16 cellular contexts compared by ENCODE assay signal in genomic region chr22:33812578-33812977, GRCh38.
A peak's percentile ranks its signal among the peaks of the same experiment; 100 is the strongest.
DNase-seq lines count a peak whose midpoint lies in the region; ATAC-seq and TF ChIP-seq lines count a peak whose summit lies in the region.
"Had no signal": no experiment of that assay in that cellular context is flagged by ENCODE, and none has a peak within 500 bp of the region (broad histone marks: within the 10 kb centered on the region; RNA-seq: fewer than 3 reads in every experiment).

No MANE protein-coding gene starts in this region.

- TF ChIP-seq CTCF in IMR-90 (conservative IDR thresholded peaks at IDR 0.05; ENCODE audit: low read depth, low read length) (no peak), ascending aorta (IDR thresholded peaks at IDR 0.05) (no peak), mesothelial cell of epicardium (IDR thresholded peaks at IDR 0.05; ENCODE audit: unreplicated experiment) (no peak), smooth muscle cell (IDR thresholded peaks at IDR 0.05; ENCODE audit: borderline replicate concordance, insufficient read depth, poor library complexity, severe bottlenecking) (no peak)

- no peak overlapping the region for H3K9ac ChIP-seq in IMR-90 (ENCODE audit: low read depth, low read length)
- no peak overlapping the region for H3K9ac ChIP-seq in smooth muscle cell (ENCODE audit: low read depth)

- peaks cover 2% of the 10 kb centered on the region for H3K36me3 Mint-ChIP-seq in mesothelial cell of epicardium

- 100% methylated on average over 1 of the region's 4 CpGs; no CpG with 5 or more reads in 1 of the 2 experiments for WGBS in IMR-90 (ENCODE audit: extremely low coverage in 2 of 2, insufficient read length in 1 of 2), 2 experiments
- WGBS in smooth muscle cell (ENCODE audit: low lambda C conversion rate): 88% methylated on average over 4 of the region's 4 CpGs

- no peak overlapping the region for H3K18ac ChIP-seq in IMR-90 (ENCODE audit: low read depth, low read length)

- H4K5ac ChIP-seq in IMR-90 (ENCODE audit: low read depth, low read length): no peak overlapping the region

- H2AK5ac ChIP-seq in IMR-90 (ENCODE audit: low read depth, low read length): peak overlapping the region; percentile 7; the same call in 1 of the 2 replicates

- no peak overlapping the region for H4K8ac ChIP-seq in IMR-90 (ENCODE audit: low read depth in 2 of 2, low read length in 2 of 2)

- no peaks in the 10 kb centered on the region for H3K79me2 ChIP-seq in smooth muscle cell (ENCODE audit: low read depth)

- peaks cover 26% of the 10 kb centered on the region for H3K4me1 Mint-ChIP-seq in mesothelial cell of epicardium

- CTCF ChIA-PET in IMR-90 (lab: Yijun Ruan, JAX): no interaction called here

- H3K27ac ChIP-seq in IMR-90 (ENCODE audit: insufficient read depth, low read length) (no peak overlapping the region), ascending aorta (peak overlapping the region; percentile 30 to 52), smooth muscle cell (ENCODE audit: low read depth) (peak overlapping the region; percentile 37)

- no peak overlapping the region for H3K23ac ChIP-seq in IMR-90 (ENCODE audit: low read depth, low read length)

- H4K91ac ChIP-seq in IMR-90 (ENCODE audit: insufficient read depth, low read depth, low read length): no peak overlapping the region

- H3K9me3 ChIP-seq in IMR-90 (ENCODE audit: control insufficient read depth, insufficient read depth, low read length) (no peaks in the 10 kb centered on the region), ascending aorta (no peaks in the 10 kb centered on the region), smooth muscle cell (replicated peaks; ENCODE audit: low read depth) (no peaks in the 10 kb centered on the region)

- no peak for TF ChIP-seq RAD21 in IMR-90 (IDR thresholded peaks at IDR 0.05; ENCODE audit: low read length)

- no peak overlapping the region for H3K4me3 Mint-ChIP-seq in mesothelial cell of epicardium

- no peak overlapping the region for H3K14ac ChIP-seq in IMR-90 (replicated peaks; ENCODE audit: low read depth, low read length)

- H3K27me3 ChIP-seq in IMR-90 (ENCODE audit: control insufficient read depth, insufficient read depth, low read length) (no peaks in the 10 kb centered on the region), ascending aorta (no peaks in the 10 kb centered on the region), smooth muscle cell (ENCODE audit: low read depth) (no peaks in the 10 kb centered on the region)

- in situ Hi-C loops in IMR-90 (cut with MboI; ENCODE audit: low sequenced_read_pairs): no loop called here

- no peak overlapping the region for H2BK20ac ChIP-seq in IMR-90 (ENCODE audit: low read depth, low read length)

- H3K4ac ChIP-seq in IMR-90 (ENCODE audit: low read depth, low read length): no peak overlapping the region

- no peak overlapping the region for H2BK120ac ChIP-seq in IMR-90 (ENCODE audit: low read depth, low read length)

- no peak overlapping the region for H2AFZ ChIP-seq in IMR-90 (replicated peaks; ENCODE audit: low read length, poor library complexity)
- H2AFZ ChIP-seq in smooth muscle cell (ENCODE audit: low read depth): no peak overlapping the region

- peak overlapping the region; percentile 44 for H3K27ac Mint-ChIP-seq in mesothelial cell of epicardium

- intact Hi-C loops in IMR-90 (cut with micrococcal nuclease): no loop called here
- intact Hi-C loops in ascending aorta (cut with DNase I): no loop called here

- H3K4me1 ChIP-seq in IMR-90 (ENCODE audit: control insufficient read depth, insufficient read depth, low read length): peaks cover 10% of the 10 kb centered on the region
- peaks cover 0 to 2% of the 10 kb centered on the region in 2 donors for H3K4me1 ChIP-seq in ascending aorta
- peaks cover 7% of the 10 kb centered on the region for H3K4me1 ChIP-seq in smooth muscle cell (ENCODE audit: low read depth)

- no peak overlapping the region for H2BK15ac ChIP-seq in IMR-90 (ENCODE audit: low read depth, low read length)

- H3K36me3 ChIP-seq in IMR-90 (ENCODE audit: control insufficient read depth, insufficient read depth, low read length) (no peaks in the 10 kb centered on the region), ascending aorta (no peaks in the 10 kb centered on the region), smooth muscle cell (ENCODE audit: low read depth) (no peaks in the 10 kb centered on the region)

- H2BK5ac ChIP-seq in IMR-90 (ENCODE audit: low read depth, low read length, poor library complexity, severe bottlenecking): no peak overlapping the region

- H2AK9ac ChIP-seq in IMR-90 (replicated peaks; ENCODE audit: low read depth, low read length, poor library complexity): no peak overlapping the region

- H3K79me1 ChIP-seq in IMR-90 (ENCODE audit: low read depth in 1 of 2, low read length in 2 of 2): peaks cover 6 to 13% of the 10 kb centered on the region in 2 experiments; a peak in 3 of 4 replicates

- dilution Hi-C loops in IMR-90 (cut with HindIII; ENCODE audit: low sequenced_read_pairs, unreplicated experiment): no loop called here

- ATAC-seq in IMR-90 (ENCODE audit: low read depth) (no peak), HG02840 (IDR thresholded peaks at IDR 0.05; ENCODE audit: low FRiP score, unreplicated experiment) (no peak)

- no TSS peak for BruUV-seq in IMR-90 (replicated peaks; lab: Mats Ljungman, UMichigan)

- H3K56ac ChIP-seq in IMR-90 (ENCODE audit: extremely low read depth, insufficient read depth, low read length): no peak overlapping the region

- H4K20me1 ChIP-seq in IMR-90 (ENCODE audit: insufficient read depth, low read length) (no peaks in the 10 kb centered on the region), smooth muscle cell (ENCODE audit: low read depth) (no peaks in the 10 kb centered on the region)

- peaks cover 9% of the 10 kb centered on the region for H3F3A ChIP-seq in smooth muscle cell (ENCODE audit: low read depth)

- H3K4me2 ChIP-seq in IMR-90 (ENCODE audit: low read depth, low read length) (no peak overlapping the region), smooth muscle cell (no peak overlapping the region)

- peaks cover 7% of the 10 kb centered on the region for H3K9me1 ChIP-seq in IMR-90 (ENCODE audit: insufficient read depth, low read length)

- H3K27me3 Mint-ChIP-seq in mesothelial cell of epicardium (ENCODE audit: low read depth): no peaks in the 10 kb centered on the region

- TF ChIP-seq POLR2A in IMR-90 (IDR thresholded peaks at IDR 0.05; ENCODE audit: low read depth, low read length): no peak

- DNase-seq in IMR-90 (no peak), ascending aorta (ENCODE audit: low spot score in 2 of 2) (no peak), mesothelial cell of epicardium (ENCODE audit: low spot score in 2 of 2, unreplicated experiment in 2 of 2) (no peak), smooth muscle cell (lab: John Stamatoyannopoulos, UW; ENCODE audit: unreplicated experiment) (no peak), NCI-H2227 treated with DMSO at 0.1 percent for 48 hours (lab: John Stamatoyannopoulos, UW) (no peak), hypothalamus (lab: John Stamatoyannopoulos, UW) (no peak)
- DNase-seq in stimulated activated CD4-positive, alpha-beta T cell treated with anti-CD3 and anti-CD28 coated beads, Interleukin-4, amount 100 ng/mL, for 24 hours: no peak
- DNase-seq: ACHN; AML-193; COR-L47; NCI-H187 treated with DMSO at 0.1 percent for 48 hours; NCI-H446 treated with DMSO at 0.1 percent for 48 hours; NK-92 treated with Interleukin-12 subunit alpha and Interleukin-12 subunit beta, amount 100 ng/mL, for 24 hours; OCI-M1; RPMI8226 had no signal

- H3K4me3 ChIP-seq in IMR-90 (ENCODE audit: insufficient read depth, low read depth, low read length) (no peak overlapping the region), ascending aorta (no peak overlapping the region), smooth muscle cell (no peak overlapping the region)

- peaks cover 11% of the 10 kb centered on the region for H3K9me3 Mint-ChIP-seq in mesothelial cell of epicardium

- POLR2A ChIA-PET in IMR-90 (lab: Charles Lee; ENCODE audit: unreplicated experiment): no interaction called here

TF ChIP-seq in IMR-90, 13 proteins besides CTCF, POLR2A, EP300 and RAD21:
- TF ChIP-seq MAFK (IDR thresholded peaks at IDR 0.05; ENCODE audit: low read depth, low read length) (no peak), ELK1 (IDR thresholded peaks at IDR 0.05; ENCODE audit: borderline replicate concordance, low read depth, low read length) (no peak), MAZ (IDR thresholded peaks at IDR 0.05; ENCODE audit: borderline replicate concordance, low read depth, low read length) (no peak), FOS (IDR thresholded peaks at IDR 0.05; ENCODE audit: low read depth, low read length) (no peak), CEBPB (IDR thresholded peaks at IDR 0.05; ENCODE audit: low read depth, low read length) (no peak), BHLHE40 (IDR thresholded peaks at IDR 0.05; ENCODE audit: low read depth, low read length) (no peak), USF2 (IDR thresholded peaks at IDR 0.05; ENCODE audit: low read depth, low read length) (no peak), RFX5 (IDR thresholded peaks at IDR 0.05; ENCODE audit: low read depth, low read length) (no peak), RCOR1 (IDR thresholded peaks at IDR 0.05; ENCODE audit: insufficient replicate concordance, low read length) (no peak), CHD1 (IDR thresholded peaks at IDR 0.05; ENCODE audit: low read depth, low read length) (no peak), SMC3 (IDR thresholded peaks at IDR 0.05; ENCODE audit: low read depth, low read length) (no peak), MXI1 (IDR thresholded peaks at IDR 0.05; ENCODE audit: borderline replicate concordance, low read depth, low read length) (no peak), NFE2L2 (IDR thresholded peaks at IDR 0.05; ENCODE audit: low read depth, low read length) (no peak)
